1 cellular context compared by ENCODE assay signal in the genomic region with DNA sequence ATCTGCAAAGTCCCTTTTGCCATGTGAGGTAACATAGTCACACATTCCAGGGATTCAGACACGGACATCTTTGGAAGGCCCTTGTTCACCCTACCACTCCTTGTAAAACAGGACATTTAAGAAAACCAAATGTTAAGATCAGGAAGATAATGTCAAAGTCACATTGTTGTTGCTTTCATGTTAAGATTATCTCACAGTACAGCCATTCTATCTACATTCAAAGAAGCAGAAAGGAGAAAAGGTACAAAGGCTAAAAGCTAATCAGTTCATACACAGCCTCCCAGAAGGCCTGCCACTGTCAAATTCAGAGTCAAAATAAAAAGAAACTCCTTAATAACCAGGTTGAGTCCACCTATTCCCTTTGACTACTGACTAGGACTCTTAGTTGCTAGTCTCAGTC.
TF ChIP-seq lines count a peak whose summit lies in the region.

No MANE protein-coding gene starts in this region.

TF ChIP-seq in K562, 482 proteins besides CTCF, POLR2A, EP300 and RAD21 (continued from another document):
- TF ChIP-seq, protein P1, sequence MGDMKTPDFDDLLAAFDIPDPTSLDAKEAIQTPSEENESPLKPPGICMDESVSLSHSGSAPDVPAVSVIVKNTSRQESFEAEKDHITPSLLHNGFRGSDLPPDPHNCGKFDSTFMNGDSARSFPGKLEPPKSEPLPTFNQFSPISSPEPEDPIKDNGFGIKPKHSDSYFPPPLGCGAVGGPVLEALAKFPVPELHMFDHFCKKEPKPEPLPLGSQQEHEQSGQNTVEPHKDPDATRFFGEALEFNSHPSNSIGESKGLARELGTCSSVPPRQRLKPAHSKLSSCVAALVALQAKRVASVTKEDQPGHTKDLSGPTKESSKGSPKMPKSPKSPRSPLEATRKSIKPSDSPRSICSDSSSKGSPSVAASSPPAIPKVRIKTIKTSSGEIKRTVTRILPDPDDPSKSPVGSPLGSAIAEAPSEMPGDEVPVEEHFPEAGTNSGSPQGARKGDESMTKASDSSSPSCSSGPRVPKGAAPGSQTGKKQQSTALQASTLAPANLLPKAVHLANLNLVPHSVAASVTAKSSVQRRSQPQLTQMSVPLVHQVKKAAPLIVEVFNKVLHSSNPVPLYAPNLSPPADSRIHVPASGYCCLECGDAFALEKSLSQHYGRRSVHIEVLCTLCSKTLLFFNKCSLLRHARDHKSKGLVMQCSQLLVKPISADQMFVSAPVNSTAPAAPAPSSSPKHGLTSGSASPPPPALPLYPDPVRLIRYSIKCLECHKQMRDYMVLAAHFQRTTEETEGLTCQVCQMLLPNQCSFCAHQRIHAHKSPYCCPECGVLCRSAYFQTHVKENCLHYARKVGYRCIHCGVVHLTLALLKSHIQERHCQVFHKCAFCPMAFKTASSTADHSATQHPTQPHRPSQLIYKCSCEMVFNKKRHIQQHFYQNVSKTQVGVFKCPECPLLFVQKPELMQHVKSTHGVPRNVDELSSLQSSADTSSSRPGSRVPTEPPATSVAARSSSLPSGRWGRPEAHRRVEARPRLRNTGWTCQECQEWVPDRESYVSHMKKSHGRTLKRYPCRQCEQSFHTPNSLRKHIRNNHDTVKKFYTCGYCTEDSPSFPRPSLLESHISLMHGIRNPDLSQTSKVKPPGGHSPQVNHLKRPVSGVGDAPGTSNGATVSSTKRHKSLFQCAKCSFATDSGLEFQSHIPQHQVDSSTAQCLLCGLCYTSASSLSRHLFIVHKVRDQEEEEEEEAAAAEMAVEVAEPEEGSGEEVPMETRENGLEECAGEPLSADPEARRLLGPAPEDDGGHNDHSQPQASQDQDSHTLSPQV (IDR thresholded peaks at IDR 0.05): no peak
- TF ChIP-seq HNRNPH1 (optimal IDR thresholded peaks at IDR 0.05; ENCODE audit: low read depth, low read length): no peak
- TF ChIP-seq, protein P2, sequence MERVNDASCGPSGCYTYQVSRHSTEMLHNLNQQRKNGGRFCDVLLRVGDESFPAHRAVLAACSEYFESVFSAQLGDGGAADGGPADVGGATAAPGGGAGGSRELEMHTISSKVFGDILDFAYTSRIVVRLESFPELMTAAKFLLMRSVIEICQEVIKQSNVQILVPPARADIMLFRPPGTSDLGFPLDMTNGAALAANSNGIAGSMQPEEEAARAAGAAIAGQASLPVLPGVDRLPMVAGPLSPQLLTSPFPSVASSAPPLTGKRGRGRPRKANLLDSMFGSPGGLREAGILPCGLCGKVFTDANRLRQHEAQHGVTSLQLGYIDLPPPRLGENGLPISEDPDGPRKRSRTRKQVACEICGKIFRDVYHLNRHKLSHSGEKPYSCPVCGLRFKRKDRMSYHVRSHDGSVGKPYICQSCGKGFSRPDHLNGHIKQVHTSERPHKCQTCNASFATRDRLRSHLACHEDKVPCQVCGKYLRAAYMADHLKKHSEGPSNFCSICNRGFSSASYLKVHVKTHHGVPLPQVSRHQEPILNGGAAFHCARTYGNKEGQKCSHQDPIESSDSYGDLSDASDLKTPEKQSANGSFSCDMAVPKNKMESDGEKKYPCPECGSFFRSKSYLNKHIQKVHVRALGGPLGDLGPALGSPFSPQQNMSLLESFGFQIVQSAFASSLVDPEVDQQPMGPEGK (CRISPR knock-in tag; IDR thresholded peaks at IDR 0.05; ENCODE audit: borderline replicate concordance): no peak
- peak; percentile 68 for TF ChIP-seq CBFA2T3 (IDR thresholded peaks at IDR 0.05)
- no peak for TF ChIP-seq LCOR (CRISPR knock-in tag; IDR thresholded peaks at IDR 0.05)
- TF ChIP-seq DPF2 (IDR thresholded peaks at IDR 0.05): 0 out of 2 replicates have a peak, but pooled peaks have one; percentile 21
- TF ChIP-seq ZNF140 (CRISPR knock-in tag; IDR thresholded peaks at IDR 0.05): no peak
- TF ChIP-seq POLR2B (IDR thresholded peaks at IDR 0.05; ENCODE audit: low read depth, partially characterized antibody): no peak
- TF ChIP-seq ZNF165 (CRISPR knock-in tag; IDR thresholded peaks at IDR 0.05; ENCODE audit: borderline replicate concordance): no peak
- TF ChIP-seq, protein P3, sequence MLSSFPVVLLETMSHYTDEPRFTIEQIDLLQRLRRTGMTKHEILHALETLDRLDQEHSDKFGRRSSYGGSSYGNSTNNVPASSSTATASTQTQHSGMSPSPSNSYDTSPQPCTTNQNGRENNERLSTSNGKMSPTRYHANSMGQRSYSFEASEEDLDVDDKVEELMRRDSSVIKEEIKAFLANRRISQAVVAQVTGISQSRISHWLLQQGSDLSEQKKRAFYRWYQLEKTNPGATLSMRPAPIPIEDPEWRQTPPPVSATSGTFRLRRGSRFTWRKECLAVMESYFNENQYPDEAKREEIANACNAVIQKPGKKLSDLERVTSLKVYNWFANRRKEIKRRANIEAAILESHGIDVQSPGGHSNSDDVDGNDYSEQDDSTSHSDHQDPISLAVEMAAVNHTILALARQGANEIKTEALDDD (IDR thresholded peaks at IDR 0.05): peak; percentile 66
- TF ChIP-seq ZNF583 (CRISPR knock-in tag; IDR thresholded peaks at IDR 0.05): no peak
- no peak for TF ChIP-seq BRD9 (IDR thresholded peaks at IDR 0.05; ENCODE audit: low read depth, partially characterized antibody)
- TF ChIP-seq, protein P4, sequence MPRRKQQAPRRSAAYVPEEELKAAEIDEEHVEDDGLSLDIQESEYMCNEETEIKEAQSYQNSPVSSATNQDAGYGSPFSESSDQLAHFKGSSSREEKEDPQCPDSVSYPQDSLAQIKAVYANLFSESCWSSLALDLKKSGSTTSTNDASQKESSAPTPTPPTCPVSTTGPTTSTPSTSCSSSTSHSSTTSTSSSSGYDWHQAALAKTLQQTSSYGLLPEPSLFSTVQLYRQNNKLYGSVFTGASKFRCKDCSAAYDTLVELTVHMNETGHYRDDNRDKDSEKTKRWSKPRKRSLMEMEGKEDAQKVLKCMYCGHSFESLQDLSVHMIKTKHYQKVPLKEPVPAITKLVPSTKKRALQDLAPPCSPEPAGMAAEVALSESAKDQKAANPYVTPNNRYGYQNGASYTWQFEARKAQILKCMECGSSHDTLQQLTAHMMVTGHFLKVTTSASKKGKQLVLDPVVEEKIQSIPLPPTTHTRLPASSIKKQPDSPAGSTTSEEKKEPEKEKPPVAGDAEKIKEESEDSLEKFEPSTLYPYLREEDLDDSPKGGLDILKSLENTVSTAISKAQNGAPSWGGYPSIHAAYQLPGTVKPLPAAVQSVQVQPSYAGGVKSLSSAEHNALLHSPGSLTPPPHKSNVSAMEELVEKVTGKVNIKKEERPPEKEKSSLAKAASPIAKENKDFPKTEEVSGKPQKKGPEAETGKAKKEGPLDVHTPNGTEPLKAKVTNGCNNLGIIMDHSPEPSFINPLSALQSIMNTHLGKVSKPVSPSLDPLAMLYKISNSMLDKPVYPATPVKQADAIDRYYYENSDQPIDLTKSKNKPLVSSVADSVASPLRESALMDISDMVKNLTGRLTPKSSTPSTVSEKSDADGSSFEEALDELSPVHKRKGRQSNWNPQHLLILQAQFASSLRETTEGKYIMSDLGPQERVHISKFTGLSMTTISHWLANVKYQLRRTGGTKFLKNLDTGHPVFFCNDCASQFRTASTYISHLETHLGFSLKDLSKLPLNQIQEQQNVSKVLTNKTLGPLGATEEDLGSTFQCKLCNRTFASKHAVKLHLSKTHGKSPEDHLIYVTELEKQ (CRISPR knock-in tag; IDR thresholded peaks at IDR 0.05): no peak
- no peak for TF ChIP-seq ERF (CRISPR knock-in tag; IDR thresholded peaks at IDR 0.05)
- no peak for TF ChIP-seq ETV1 (tag; conservative IDR thresholded peaks at IDR 0.05; ENCODE audit: low read depth)
- TF ChIP-seq SIN3B (IDR thresholded peaks at IDR 0.05; ENCODE audit: low read depth): no peak
- no peak for TF ChIP-seq KDM2B (CRISPR knock-in tag; IDR thresholded peaks at IDR 0.05)
- peak; percentile 82 for TF ChIP-seq TEAD4 (IDR thresholded peaks at IDR 0.05; ENCODE audit: low read length)
- no peak for TF ChIP-seq TEAD4 (CRISPR knock-in tag; IDR thresholded peaks at IDR 0.05; ENCODE audit: borderline replicate concordance)
- TF ChIP-seq IRF2 (CRISPR knock-in tag; IDR thresholded peaks at IDR 0.05): no peak
- no peak for TF ChIP-seq RBM17 (IDR thresholded peaks at IDR 0.05; ENCODE audit: borderline replicate concordance, low read depth, low read length)
- TF ChIP-seq STAT5A (IDR thresholded peaks at IDR 0.05; ENCODE audit: borderline replicate concordance, low read length): 0 out of 2 replicates have a peak, but pooled peaks have one; percentile 10
- TF ChIP-seq LEF1 (IDR thresholded peaks at IDR 0.05): peak; percentile 49; the same call in 1 of the 2 replicates
- TF ChIP-seq RFX5 (IDR thresholded peaks at IDR 0.05; ENCODE audit: low read depth, low read length): no peak
- no peak for TF ChIP-seq PHF8 (IDR thresholded peaks at IDR 0.05; ENCODE audit: borderline replicate concordance, low read length)
- peak; percentile 80 for TF ChIP-seq SOX6 (IDR thresholded peaks at IDR 0.05)
- no peak for TF ChIP-seq PRPF4 (IDR thresholded peaks at IDR 0.05; ENCODE audit: insufficient read depth, low read depth, low read length, poor library complexity, severe bottlenecking)
- TF ChIP-seq SAFB2 (IDR thresholded peaks at IDR 0.05; ENCODE audit: borderline replicate concordance, low read depth, low read length, severe bottlenecking): no peak
- TF ChIP-seq, protein P5, sequence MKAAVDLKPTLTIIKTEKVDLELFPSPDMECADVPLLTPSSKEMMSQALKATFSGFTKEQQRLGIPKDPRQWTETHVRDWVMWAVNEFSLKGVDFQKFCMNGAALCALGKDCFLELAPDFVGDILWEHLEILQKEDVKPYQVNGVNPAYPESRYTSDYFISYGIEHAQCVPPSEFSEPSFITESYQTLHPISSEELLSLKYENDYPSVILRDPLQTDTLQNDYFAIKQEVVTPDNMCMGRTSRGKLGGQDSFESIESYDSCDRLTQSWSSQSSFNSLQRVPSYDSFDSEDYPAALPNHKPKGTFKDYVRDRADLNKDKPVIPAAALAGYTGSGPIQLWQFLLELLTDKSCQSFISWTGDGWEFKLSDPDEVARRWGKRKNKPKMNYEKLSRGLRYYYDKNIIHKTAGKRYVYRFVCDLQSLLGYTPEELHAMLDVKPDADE (conservative IDR thresholded peaks at IDR 0.05; ENCODE audit: control insufficient read depth, low read depth, low read length): no peak
- TF ChIP-seq, protein P6, sequence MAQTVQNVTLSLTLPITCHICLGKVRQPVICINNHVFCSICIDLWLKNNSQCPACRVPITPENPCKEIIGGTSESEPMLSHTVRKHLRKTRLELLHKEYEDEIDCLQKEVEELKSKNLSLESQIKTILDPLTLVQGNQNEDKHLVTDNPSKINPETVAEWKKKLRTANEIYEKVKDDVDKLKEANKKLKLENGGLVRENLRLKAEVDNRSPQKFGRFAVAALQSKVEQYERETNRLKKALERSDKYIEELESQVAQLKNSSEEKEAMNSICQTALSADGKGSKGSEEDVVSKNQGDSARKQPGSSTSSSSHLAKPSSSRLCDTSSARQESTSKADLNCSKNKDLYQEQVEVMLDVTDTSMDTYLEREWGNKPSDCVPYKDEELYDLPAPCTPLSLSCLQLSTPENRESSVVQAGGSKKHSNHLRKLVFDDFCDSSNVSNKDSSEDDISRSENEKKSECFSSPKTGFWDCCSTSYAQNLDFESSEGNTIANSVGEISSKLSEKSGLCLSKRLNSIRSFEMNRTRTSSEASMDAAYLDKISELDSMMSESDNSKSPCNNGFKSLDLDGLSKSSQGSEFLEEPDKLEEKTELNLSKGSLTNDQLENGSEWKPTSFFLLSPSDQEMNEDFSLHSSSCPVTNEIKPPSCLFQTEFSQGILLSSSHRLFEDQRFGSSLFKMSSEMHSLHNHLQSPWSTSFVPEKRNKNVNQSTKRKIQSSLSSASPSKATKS (CRISPR knock-in tag; IDR thresholded peaks at IDR 0.05): no peak
- no peak for TF ChIP-seq DMBX1 (CRISPR knock-in tag; IDR thresholded peaks at IDR 0.05; ENCODE audit: borderline replicate concordance)
- no peak for TF ChIP-seq PHB (CRISPR knock-in tag; IDR thresholded peaks at IDR 0.05)
- TF ChIP-seq POLR2AphosphoS5 (IDR thresholded peaks at IDR 0.05; ENCODE audit: control insufficient read depth, insufficient read depth, low read depth, low read length): no peak
